In genomic region chr6:16514249-16514648, GRCh38 we compare ENCODE assay signal across 8 cellular contexts.
DNase-seq lines count a peak whose midpoint lies in the region; ATAC-seq and TF ChIP-seq lines count a peak whose summit lies in the region.

No MANE protein-coding gene starts in this region.

- no peak overlapping the region for H3K4me3 ChIP-seq in NB4 (ENCODE audit: low read depth, low read length)

- H3K4me3 Mint-ChIP-seq in activated naive CD8-positive, alpha-beta T cell treated with anti-CD3 and anti-CD28 coated beads, Interleukin-2, amount 50 U/mL, for 24 hours = no peak overlapping the region
- no peak overlapping the region for H3K4me3 Mint-ChIP-seq in stimulated activated effector memory CD8-positive, alpha-beta T cell treated with anti-CD3 and anti-CD28 coated beads, Interleukin-12 subunit alpha, Interleukin-12 subunit beta, amount 100 ng/mL, for 72 hours

- TF ChIP-seq CTCF in NB4 (IDR thresholded peaks at IDR 0.05; ENCODE audit: low read depth, low read length) = peak; percentile 50

- H3K4me1 Mint-ChIP-seq in activated naive CD8-positive, alpha-beta T cell treated with anti-CD3 and anti-CD28 coated beads, Interleukin-2, amount 50 U/mL, for 24 hours = peaks cover 63% of the 10 kb centered on the region
- peaks cover 86% of the 10 kb centered on the region for H3K4me1 Mint-ChIP-seq in stimulated activated effector memory CD8-positive, alpha-beta T cell treated with anti-CD3 and anti-CD28 coated beads, Interleukin-12 subunit alpha, Interleukin-12 subunit beta, amount 100 ng/mL, for 72 hours

- no peaks in the 10 kb centered on the region for H3K9me3 Mint-ChIP-seq in activated naive CD8-positive, alpha-beta T cell treated with anti-CD3 and anti-CD28 coated beads, Interleukin-2, amount 50 U/mL, for 24 hours
- H3K9me3 Mint-ChIP-seq in stimulated activated effector memory CD8-positive, alpha-beta T cell treated with anti-CD3 and anti-CD28 coated beads, Interleukin-12 subunit alpha, Interleukin-12 subunit beta, amount 100 ng/mL, for 72 hours = no peaks in the 10 kb centered on the region

- H3K27me3 Mint-ChIP-seq in activated naive CD8-positive, alpha-beta T cell treated with anti-CD3 and anti-CD28 coated beads, Interleukin-2, amount 50 U/mL, for 24 hours = no peaks in the 10 kb centered on the region

- TF ChIP-seq POLR2A in NB4 (IDR thresholded peaks at IDR 0.05; ENCODE audit: extremely low read depth, insufficient read length) = no peak

- DNase-seq in activated T-cell treated with anti-CD3 and anti-CD28 coated beads, Interleukin-2, amount 50 U/mL, for 1 hour = peak; percentile 28
- DNase-seq in activated T-cell treated with anti-CD3 and anti-CD28 coated beads, Interleukin-2, amount 50 U/mL, for 48 hours = no peak
- DNase-seq in NB4 (ENCODE audit: low read depth) = peak; percentile 64
- no peak for DNase-seq in activated naive CD8-positive, alpha-beta T cell treated with anti-CD3 and anti-CD28 coated beads, Interleukin-2, amount 50 U/mL, for 24 hours
- peak; percentile 59 for DNase-seq in hepatic stellate cell (ENCODE audit: low spot score)
- no peak for DNase-seq in stimulated activated effector memory CD8-positive, alpha-beta T cell treated with anti-CD3 and anti-CD28 coated beads, Interleukin-12 subunit alpha, Interleukin-12 subunit beta, amount 100 ng/mL, for 72 hours (ENCODE audit: low spot score in 2 of 2)
- DNase-seq in GDM1 (lab: John Stamatoyannopoulos, UW) = no peak

- ATAC-seq in activated naive CD8-positive, alpha-beta T cell treated with anti-CD3 and anti-CD28 coated beads, Interleukin-2, amount 50 U/mL, for 24 hours = peak; percentile 70
- ATAC-seq in stimulated activated effector memory CD8-positive, alpha-beta T cell treated with anti-CD3 and anti-CD28 coated beads, Interleukin-12 subunit alpha, Interleukin-12 subunit beta, amount 100 ng/mL, for 72 hours = peak; percentile 60
- no peak for ATAC-seq in GM18517 (IDR thresholded peaks at IDR 0.05; ENCODE audit: unreplicated experiment)

- H3K27ac Mint-ChIP-seq in activated naive CD8-positive, alpha-beta T cell treated with anti-CD3 and anti-CD28 coated beads, Interleukin-2, amount 50 U/mL, for 24 hours = peak overlapping the region; percentile 20
- H3K27ac Mint-ChIP-seq in stimulated activated effector memory CD8-positive, alpha-beta T cell treated with anti-CD3 and anti-CD28 coated beads, Interleukin-12 subunit alpha, Interleukin-12 subunit beta, amount 100 ng/mL, for 72 hours = no peak overlapping the region

- H3K36me3 Mint-ChIP-seq in activated naive CD8-positive, alpha-beta T cell treated with anti-CD3 and anti-CD28 coated beads, Interleukin-2, amount 50 U/mL, for 24 hours (ENCODE audit: low read depth) = peaks cover 2% of the 10 kb centered on the region
- H3K36me3 Mint-ChIP-seq in stimulated activated effector memory CD8-positive, alpha-beta T cell treated with anti-CD3 and anti-CD28 coated beads, Interleukin-12 subunit alpha, Interleukin-12 subunit beta, amount 100 ng/mL, for 72 hours = peaks cover 31% of the 10 kb centered on the region

Comparison
In these comparisons a context has a peak if more than half of its experiments do, and no peak if none do; other contexts are left out.
1. DNase-seq: peak in activated T-cell treated with anti-CD3 and anti-CD28 coated beads, Interleukin-2, amount 50 U/mL, for 1 hour (single experiment), NB4 (single experiment) and hepatic stellate cell (single experiment); none in activated T-cell treated with anti-CD3 and anti-CD28 coated beads, Interleukin-2, amount 50 U/mL, for 48 hours (0 of 2), activated naive CD8-positive, alpha-beta T cell treated with anti-CD3 and anti-CD28 coated beads, Interleukin-2, amount 50 U/mL, for 24 hours (single experiment), stimulated activated effector memory CD8-positive, alpha-beta T cell treated with anti-CD3 and anti-CD28 coated beads, Interleukin-12 subunit alpha, Interleukin-12 subunit beta, amount 100 ng/mL, for 72 hours (0 of 2) and GDM1 (single experiment).